In genomic region chr3:160218141-160218540, GRCh38 we compare ENCODE assay signal across 8 cellular contexts. TPM values are rescaled to one million over a fixed set of nuclear protein-coding genes. Genes with fewer than 3 reads are reported as not detected.
"Had no signal": no experiment of that assay in that cellular context is flagged by ENCODE, and none has a peak within 500 bp of the region (broad histone marks: within the 10 kb centered on the region; RNA-seq: fewer than 3 reads in every experiment).

No MANE protein-coding gene starts in this region.

- H3K4me3 Mint-ChIP-seq: H9, IgD-negative memory B cell had no signal

- FAIRE-seq: H1, H54, HepG2 had no signal

- ATAC-seq: HepG2 had no signal

- H3K36me3 Mint-ChIP-seq: IgD-negative memory B cell had no signal

- H3K27ac ChIP-seq: HL-60 had no signal

- H3K27ac Mint-ChIP-seq: H9, IgD-negative memory B cell had no signal

- H3K4me1 Mint-ChIP-seq: IgD-negative memory B cell had no signal

- DNase-seq: H9, HCEC 1CT, KBM-7 had no signal

- H3K9me3 Mint-ChIP-seq: H9, IgD-negative memory B cell had no signal

RNA-seq across cellular contexts. Expression of gene C3orf80, which starts 7.1 kb away (rescaled TPM):
- polyA plus RNA-seq: IgD-negative memory B cell had no signal
